Comparison of ENCODE assay signal across 8 cellular contexts in the genomic region with DNA sequence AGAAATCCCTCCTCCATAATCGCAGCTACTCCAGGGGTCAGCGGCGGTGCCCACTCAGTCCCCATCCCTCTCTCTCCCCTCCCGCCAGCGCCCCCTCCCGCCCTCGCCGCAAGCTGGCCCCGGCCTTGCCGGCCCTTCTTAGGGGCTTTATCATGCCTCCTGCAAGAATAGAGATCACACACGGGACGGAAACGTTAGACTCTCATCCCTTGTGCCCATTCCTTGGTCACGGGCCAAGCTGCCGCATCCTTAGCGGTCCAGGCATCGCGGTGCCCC. TPM values are rescaled to one million over a fixed set of nuclear protein-coding genes. Genes with fewer than 3 reads are reported as not detected.
A peak's percentile ranks its signal among the peaks of the same experiment; 100 is the strongest.
DNase-seq lines count a peak whose midpoint lies in the region; ATAC-seq, FAIRE-seq and TF ChIP-seq lines count a peak whose summit lies in the region.

No MANE protein-coding gene starts in this region.

- no peaks in the 10 kb centered on the region for H4K20me1 ChIP-seq in GM12878 (ENCODE audit: control insufficient read depth, insufficient read depth)

- CTCF ChIA-PET in GM12878 (lab: Yijun Ruan, JAX) = interaction anchor here (0.7 to 13.0 kb wide), 50 partner anchors 9 to 1141 kb away, joined by 3 to 257 read pairs (median 8); a partner anchor contains a TSS

- H3K36me3 Mint-ChIP-seq in CD4-positive, CD25-positive, alpha-beta regulatory T cell = peaks cover 15% of the 10 kb centered on the region
- peaks cover 9% of the 10 kb centered on the region for H3K36me3 Mint-ChIP-seq in memory B cell

- RAD21 ChIA-PET in GM12878 (lab: Charles Lee; ENCODE audit: unreplicated experiment) = interaction anchor here (0.7 to 5.1 kb wide), 25 partner anchors 8 to 653 kb away, joined by 3 to 66 read pairs (median 4); a partner anchor contains a TSS

- no peaks in the 10 kb centered on the region for H3K9me3 ChIP-seq in CD4-positive, CD25-positive, alpha-beta regulatory T cell (ENCODE audit: control insufficient read depth in 2 of 2, low read length in 2 of 2)
- no peaks in the 10 kb centered on the region for H3K9me3 ChIP-seq in GM12878 (replicated peaks; ENCODE audit: control insufficient read depth, insufficient read depth, low read length)

- H3K4me3 ChIP-seq in CD4-positive, CD25-positive, alpha-beta regulatory T cell (ENCODE audit: low read depth, low read length) = peak overlapping the region; percentile 26
- H3K4me3 ChIP-seq in GM12878 = peak overlapping the region; percentile 73

- no peak for TF ChIP-seq POLR2A in GM12878 (IDR thresholded peaks at IDR 0.05; ENCODE audit: low read depth, low read length)

- POLR2A ChIA-PET in GM12878 (lab: Charles Lee) = interaction anchor here (0.6 to 5.0 kb wide), 18 partner anchors 14 to 947 kb away, joined by 3 to 72 read pairs (median 6); a partner anchor contains a TSS

- SMC1A ChIA-PET in GM12878 (lab: Charles Lee; ENCODE audit: uncharacterized antibody, unreplicated experiment) = interaction anchor here (0.6 to 4.8 kb wide), 26 partner anchors 8 to 427 kb away, joined by 3 to 36 read pairs (median 6); a partner anchor contains a TSS

- H3K27ac ChIP-seq in CD4-positive, CD25-positive, alpha-beta regulatory T cell (ENCODE audit: insufficient read depth, low read length, poor library complexity, severe bottlenecking) = peak overlapping the region; percentile 94
- H3K27ac ChIP-seq in GM12878 (ENCODE audit: control insufficient read depth, insufficient read depth) = peak overlapping the region; percentile 85; the same call in 1 of the 2 replicates

- H3K4me1 ChIP-seq in CD4-positive, CD25-positive, alpha-beta regulatory T cell (ENCODE audit: control insufficient read depth, insufficient read depth, low read length, poor library complexity, severe bottlenecking) = peaks cover 34% of the 10 kb centered on the region
- H3K4me1 ChIP-seq in GM12878 (ENCODE audit: control insufficient read depth, insufficient read depth, low read length) = peaks cover 21% of the 10 kb centered on the region

- no peak for ATAC-seq in CD4-positive, CD25-positive, alpha-beta regulatory T cell (ENCODE audit: low read depth in 2 of 2)
- ATAC-seq in HG02938 (IDR thresholded peaks at IDR 0.05; ENCODE audit: unreplicated experiment) (peak; percentile 4), GM12878 (peak; percentile 3), memory B cell (ENCODE audit: low read depth) (no peak), HG03469 (IDR thresholded peaks at IDR 0.05; ENCODE audit: unreplicated experiment) (no peak)

- TF ChIP-seq EP300 in GM12878 (IDR thresholded peaks at IDR 0.05; ENCODE audit: borderline replicate concordance in 1 of 2, control insufficient read depth in 1 of 2, low read depth in 2 of 2, low read length in 2 of 2) = no peak

- H3K36me3 ChIP-seq in CD4-positive, CD25-positive, alpha-beta regulatory T cell (ENCODE audit: control insufficient read depth, insufficient read depth, low read length) = peaks cover 7% of the 10 kb centered on the region
- peaks cover 0 to under 1% of the 10 kb centered on the region in 2 experiments; a peak in 1 of 4 replicates for H3K36me3 ChIP-seq in GM12878 (ENCODE audit: control insufficient read depth in 2 of 2, insufficient read depth in 2 of 2, low read length in 1 of 2)

- H3K27me3 ChIP-seq in CD4-positive, CD25-positive, alpha-beta regulatory T cell (ENCODE audit: control insufficient read depth, insufficient read depth, low read length) = no peaks in the 10 kb centered on the region
- H3K27me3 ChIP-seq in GM12878 (replicated peaks in 1 of 2; ENCODE audit: control insufficient read depth in 2 of 2, insufficient read depth in 2 of 2, low read length in 1 of 2) = no peaks in the 10 kb centered on the region

- peak overlapping the region; percentile 69; the same call in 1 of the 2 replicates for H3K9ac ChIP-seq in GM12878 (ENCODE audit: control insufficient read depth, insufficient read depth, low read length)

- H3K27ac Mint-ChIP-seq in CD4-positive, CD25-positive, alpha-beta regulatory T cell = peak overlapping the region in 2 of 3 donors; percentile 99 to 100
- H3K27ac Mint-ChIP-seq in memory B cell = peak overlapping the region; percentile 95

- peaks cover 5 to 44% (median 33%) of the 10 kb centered on the region in 4 donors for H3K4me1 Mint-ChIP-seq in CD4-positive, CD25-positive, alpha-beta regulatory T cell
- H3K4me1 Mint-ChIP-seq in memory B cell = peaks cover 28% of the 10 kb centered on the region

- TF ChIP-seq RAD21 in GM12878 (IDR thresholded peaks at IDR 0.05; ENCODE audit: insufficient read depth, low read depth, low read length) = no peak

- BruUV-seq in GM12878 (replicated peaks; lab: Mats Ljungman, UMichigan) = no TSS peak

- H2AFZ ChIP-seq in GM12878 (ENCODE audit: control insufficient read depth, low read depth, low read length) = peak overlapping the region; percentile 78

- no peaks in the 10 kb centered on the region for H3K27me3 Mint-ChIP-seq in CD4-positive, CD25-positive, alpha-beta regulatory T cell
- H3K27me3 Mint-ChIP-seq in memory B cell = no peaks in the 10 kb centered on the region

- no peak for DNase-seq in CD4-positive, CD25-positive, alpha-beta regulatory T cell
- no peak for DNase-seq in GM12878 (ENCODE audit: low read depth, low spot score)
- no peak for DNase-seq in memory B cell (ENCODE audit: low spot score in 2 of 2)
- DNase-seq in GM03348 (ENCODE audit: low spot score) = no peak
- no peak for DNase-seq in GM19240 (ENCODE audit: insufficient read length, low spot score)
- DNase-seq in urothelium cell line (ENCODE audit: low spot score) = no peak

- FAIRE-seq in GM12878 (lab: Jason Lieb, UNC) (no peak), urothelium cell line (lab: Jason Lieb, UNC) (no peak)

- peak overlapping the region; percentile 99 for H3K4me2 ChIP-seq in GM12878 (ENCODE audit: control insufficient read depth, insufficient read depth)

- no peaks in the 10 kb centered on the region for H3K9me3 Mint-ChIP-seq in CD4-positive, CD25-positive, alpha-beta regulatory T cell
- H3K9me3 Mint-ChIP-seq in memory B cell = no peaks in the 10 kb centered on the region

- no peak for TF ChIP-seq CTCF in GM12878 (IDR thresholded peaks at IDR 0.05 in 2 of 3, conservative IDR thresholded peaks at IDR 0.05 in 1 of 3; ENCODE audit: control insufficient read depth in 2 of 3, extremely low read depth in 1 of 3, insufficient read depth in 1 of 3, low read depth in 3 of 3, low read length in 3 of 3)

- intact Hi-C loops in GM12878 (cut with micrococcal nuclease; ENCODE audit: unreplicated experiment) = loop anchor here (1.0 kb wide), 1 partner anchor 56 kb away; a partner anchor contains a TSS

- peak overlapping the region; percentile 97 to 99 (median 98) for H3K4me3 Mint-ChIP-seq in CD4-positive, CD25-positive, alpha-beta regulatory T cell
- peak overlapping the region; percentile 95 for H3K4me3 Mint-ChIP-seq in memory B cell

- under 1% methylated on average over 8 of the region's 18 CpGs for WGBS in GM12878 (ENCODE audit: insufficient coverage, insufficient replicate concordance, low lambda C conversion rate, missing lambda C conversion rate)

- H3K79me2 ChIP-seq in GM12878 (ENCODE audit: control insufficient read depth, insufficient read depth, low read length) = peaks cover 32% of the 10 kb centered on the region

- in situ Hi-C loops in GM12878 (cut with MboI) = no loop called here

RNA-seq across cellular contexts. Expression of a gene that starts 0.7 kb away (rescaled TPM):
- total RNA-seq in CD4-positive, CD25-positive, alpha-beta regulatory T cell = 46.4 TPM
- polyA plus RNA-seq in CD4-positive, CD25-positive, alpha-beta regulatory T cell = 100 to 1,000 TPM; 256 to 297 (median 268) TPM
- 6.5 and 7.3 TPM in 2 replicates for total RNA-seq in GM12878 (2013; cell fraction: nucleolus; rRNA removed)
- total RNA-seq in GM12878 (2014; rRNA removed) (73.1 and 82.0 TPM in 2 replicates), GM12878 (2014; rRNA removed; fragmentation: Illumina TruSeq; extraction: Trizol) (44.6 and 45.3 TPM in 2 replicates), GM12878 (2021) (56.1 and 58.0 TPM in 2 replicates)
- polyA plus RNA-seq in GM12878 (2011; ENCODE audit: low read depth) = 77.7 TPM
- polyA plus RNA-seq in GM12878 (2011; rRNA removed) (97.8 and 140 TPM in 2 replicates), GM12878 (2014; fragmentation: Illumina TruSeq; extraction: Trizol) (37.6 and 51.7 TPM in 2 replicates), GM12878 (2014; fragmentation: Nextera tagmentation; extraction: Ambion mirVana) (100 to 1,000 TPM; 323 to 361 TPM), GM12878 (2014; rRNA removed) (99.8 and 109 TPM in 2 replicates), GM12878 (2016; fragmentation: Nextera tagmentation; extraction: Ambion mirVana) (100 to 1,000 TPM; 181 to 187 TPM)
- polyA plus RNA-seq in GM12878 (2011; cell fraction: cytosol; rRNA removed) = 154 and 175 TPM in 2 replicates
- polyA plus RNA-seq in GM12878 (2011; cell fraction: nucleus; rRNA removed) = 44.1 and 56.7 TPM in 2 replicates
- 61.5 and 76.0 TPM in 2 replicates for polyA plus RNA-seq in GM12878 (2012)
- polyA minus RNA-seq in GM12878 (2011; rRNA and poly(A)+ RNA removed) = 34.3 and 45.1 TPM in 2 replicates
- 9.5 and 17.9 TPM in 2 replicates for polyA minus RNA-seq in GM12878 (2011; cell fraction: cytosol; rRNA and poly(A)+ RNA removed)
- polyA minus RNA-seq in GM12878 (2011; cell fraction: nucleus; rRNA and poly(A)+ RNA removed) = 9.9 and 23.6 TPM in 2 replicates

RNA-seq across cellular contexts. Expression of a gene that starts 7.5 kb away (rescaled TPM):
- not detected for total RNA-seq in CD4-positive, CD25-positive, alpha-beta regulatory T cell
- polyA plus RNA-seq in CD4-positive, CD25-positive, alpha-beta regulatory T cell = under 1 TPM in 1 of 4 donors, not detected in 3; 0.06 TPM
- total RNA-seq in GM12878 (2013; cell fraction: nucleolus; rRNA removed) = 0.76 and 1.9 TPM in 2 replicates
- total RNA-seq in GM12878 (2014; rRNA removed) (0.11 and 0.23 TPM in 2 replicates), GM12878 (2014; rRNA removed; fragmentation: Illumina TruSeq; extraction: Trizol) (0.05 and 0.22 TPM in 2 replicates), GM12878 (2021) (0.19 and 0.26 TPM in 2 replicates)
- 0.17 TPM for polyA plus RNA-seq in GM12878 (2011; ENCODE audit: low read depth)
- polyA plus RNA-seq in GM12878 (2011; rRNA removed) (0.23 and 0.61 TPM in 2 replicates), GM12878 (2014; fragmentation: Illumina TruSeq; extraction: Trizol) (0.13 and 0.49 TPM in 2 replicates), GM12878 (2014; fragmentation: Nextera tagmentation; extraction: Ambion mirVana) (under 1 TPM in 1 of 2 experiments, not detected in 1; 0.04 TPM), GM12878 (2014; rRNA removed) (0.27 and 0.63 TPM in 2 replicates), GM12878 (2016; fragmentation: Nextera tagmentation; extraction: Ambion mirVana) (under 1 TPM; 0.30 to 0.48 TPM)
- polyA plus RNA-seq in GM12878 (2011; cell fraction: cytosol; rRNA removed) = 0.24 and 0.52 TPM in 2 replicates
- polyA plus RNA-seq in GM12878 (2011; cell fraction: nucleus; rRNA removed) = 1.7 and 2.5 TPM in 2 replicates
- polyA plus RNA-seq in GM12878 (2012) = 0.29 and 0.30 TPM in 2 replicates
- polyA minus RNA-seq in GM12878 (2011; rRNA and poly(A)+ RNA removed) = 0.37 and 0.62 TPM in 2 replicates
- polyA minus RNA-seq in GM12878 (2011; cell fraction: cytosol; rRNA and poly(A)+ RNA removed) = not detected in 2 replicates
- polyA minus RNA-seq in GM12878 (2011; cell fraction: nucleus; rRNA and poly(A)+ RNA removed) = 0.60 and 1.4 TPM in 2 replicates

RNA-seq across cellular contexts. Expression of a gene that starts 26.2 kb away (rescaled TPM):
- total RNA-seq in CD4-positive, CD25-positive, alpha-beta regulatory T cell = 75.2 TPM
- 10 to 100 TPM; 12.0 to 22.3 (median 13.8) TPM for polyA plus RNA-seq in CD4-positive, CD25-positive, alpha-beta regulatory T cell
- total RNA-seq in GM12878 (2013; cell fraction: nucleolus; rRNA removed) = 61.2 and 62.7 TPM in 2 replicates
- total RNA-seq in GM12878 (2014; rRNA removed) (83.2 and 90.4 TPM in 2 replicates), GM12878 (2014; rRNA removed; fragmentation: Illumina TruSeq; extraction: Trizol) (46.6 and 51.7 TPM in 2 replicates), GM12878 (2021) (78.7 and 90.1 TPM in 2 replicates)
- polyA plus RNA-seq in GM12878 (2011; ENCODE audit: low read depth) = 36.1 TPM
- polyA plus RNA-seq in GM12878 (2011; rRNA removed) (38.7 and 67.2 TPM in 2 replicates), GM12878 (2014; fragmentation: Illumina TruSeq; extraction: Trizol) (92.4 and 96.2 TPM in 2 replicates), GM12878 (2014; fragmentation: Nextera tagmentation; extraction: Ambion mirVana) (1 to 10 TPM; 1.4 to 2.9 TPM), GM12878 (2014; rRNA removed) (66.1 and 97.4 TPM in 2 replicates), GM12878 (2016; fragmentation: Nextera tagmentation; extraction: Ambion mirVana) (10 to 100 TPM; 12.6 to 13.4 TPM)
- polyA plus RNA-seq in GM12878 (2011; cell fraction: cytosol; rRNA removed) = 62.2 and 64.3 TPM in 2 replicates
- 90.5 and 98.2 TPM in 2 replicates for polyA plus RNA-seq in GM12878 (2011; cell fraction: nucleus; rRNA removed)
- polyA plus RNA-seq in GM12878 (2012) = 38.5 and 44.3 TPM in 2 replicates
- polyA minus RNA-seq in GM12878 (2011; rRNA and poly(A)+ RNA removed) = 62.7 and 66.1 TPM in 2 replicates
- 36.5 and 40.9 TPM in 2 replicates for polyA minus RNA-seq in GM12878 (2011; cell fraction: cytosol; rRNA and poly(A)+ RNA removed)
- polyA minus RNA-seq in GM12878 (2011; cell fraction: nucleus; rRNA and poly(A)+ RNA removed) = 26.4 and 43.6 TPM in 2 replicates

RNA-seq across cellular contexts. Expression of a gene that starts 54.0 kb away (rescaled TPM):
- 2.1 TPM for total RNA-seq in CD4-positive, CD25-positive, alpha-beta regulatory T cell
- polyA plus RNA-seq in CD4-positive, CD25-positive, alpha-beta regulatory T cell = under 1 TPM in 3 of 4 donors, not detected in 1; 0.47 to 0.49 (median 0.49) TPM
- 0.27 and 2.0 TPM in 2 replicates for total RNA-seq in GM12878 (2013; cell fraction: nucleolus; rRNA removed)
- 0.05 and 0.28 TPM in 2 replicates for total RNA-seq in GM12878 (2014; rRNA removed)
- not detected in 2 replicates for total RNA-seq in GM12878 (2014; rRNA removed; fragmentation: Illumina TruSeq; extraction: Trizol)
- 0.13 and 0.26 TPM in 2 replicates for total RNA-seq in GM12878 (2021)
- polyA plus RNA-seq in GM12878 (2011; ENCODE audit: low read depth) = 0.22 TPM
- polyA plus RNA-seq in GM12878 (2011; rRNA removed) = 0.14 and 0.27 TPM in 2 replicates
- polyA plus RNA-seq in GM12878 (2011; cell fraction: cytosol; rRNA removed) = 0.18 and 0.22 TPM in 2 replicates
- 0.50 and 1.1 TPM in 2 replicates for polyA plus RNA-seq in GM12878 (2011; cell fraction: nucleus; rRNA removed)
- 0.42 and 0.83 TPM in 2 replicates for polyA plus RNA-seq in GM12878 (2012)
- polyA plus RNA-seq in GM12878 (2014; fragmentation: Illumina TruSeq; extraction: Trizol) = 0.08 and 0.09 TPM in 2 replicates
- under 1 TPM in 1 of 2 experiments, not detected in 1; 0.02 TPM for polyA plus RNA-seq in GM12878 (2014; fragmentation: Nextera tagmentation; extraction: Ambion mirVana)
- 0.01 and 0.15 TPM in 2 replicates for polyA plus RNA-seq in GM12878 (2014; rRNA removed)
- not detected for polyA plus RNA-seq in GM12878 (2016; fragmentation: Nextera tagmentation; extraction: Ambion mirVana)
- polyA minus RNA-seq in GM12878 (2011; rRNA and poly(A)+ RNA removed) = 0.05 and 0.22 TPM in 2 replicates
- polyA minus RNA-seq in GM12878 (2011; cell fraction: cytosol; rRNA and poly(A)+ RNA removed) = 0.42 TPM in 1 of 2 replicates, not detected in the other
- 0.36 TPM in 1 of 2 replicates, not detected in the other for polyA minus RNA-seq in GM12878 (2011; cell fraction: nucleus; rRNA and poly(A)+ RNA removed)

RNA-seq across cellular contexts. Expression of a gene that starts 55.8 kb away (rescaled TPM):
- total RNA-seq in CD4-positive, CD25-positive, alpha-beta regulatory T cell = 61.9 TPM
- 10 to 100 TPM; 45.4 to 59.6 (median 51.8) TPM for polyA plus RNA-seq in CD4-positive, CD25-positive, alpha-beta regulatory T cell
- total RNA-seq in GM12878 (2013; cell fraction: nucleolus; rRNA removed) = 74.0 and 78.3 TPM in 2 replicates
- total RNA-seq in GM12878 (2014; rRNA removed) = 29.8 and 33.7 TPM in 2 replicates
- 20.7 and 25.4 TPM in 2 replicates for total RNA-seq in GM12878 (2014; rRNA removed; fragmentation: Illumina TruSeq; extraction: Trizol)
- 29.8 and 33.8 TPM in 2 replicates for total RNA-seq in GM12878 (2021)
- 28.1 TPM for polyA plus RNA-seq in GM12878 (2011; ENCODE audit: low read depth)
- polyA plus RNA-seq in GM12878 (2011; rRNA removed) = 45.7 and 50.1 TPM in 2 replicates
- polyA plus RNA-seq in GM12878 (2011; cell fraction: cytosol; rRNA removed) = 36.7 and 48.3 TPM in 2 replicates
- 50.5 and 54.8 TPM in 2 replicates for polyA plus RNA-seq in GM12878 (2011; cell fraction: nucleus; rRNA removed)
- polyA plus RNA-seq in GM12878 (2012) = 21.7 and 27.5 TPM in 2 replicates
- polyA plus RNA-seq in GM12878 (2014; fragmentation: Illumina TruSeq; extraction: Trizol) = 26.5 and 36.3 TPM in 2 replicates
- 10 to 100 TPM in 1 of 2 experiments, 1 to 10 TPM in 1; 6.8 to 12.2 TPM for polyA plus RNA-seq in GM12878 (2014; fragmentation: Nextera tagmentation; extraction: Ambion mirVana)
- polyA plus RNA-seq in GM12878 (2014; rRNA removed) = 29.1 and 35.9 TPM in 2 replicates
- polyA plus RNA-seq in GM12878 (2016; fragmentation: Nextera tagmentation; extraction: Ambion mirVana) = 10 to 100 TPM; 43.8 to 44.4 TPM
- polyA minus RNA-seq in GM12878 (2011; rRNA and poly(A)+ RNA removed) = 63.1 and 77.6 TPM in 2 replicates
- 14.2 and 23.8 TPM in 2 replicates for polyA minus RNA-seq in GM12878 (2011; cell fraction: cytosol; rRNA and poly(A)+ RNA removed)
- polyA minus RNA-seq in GM12878 (2011; cell fraction: nucleus; rRNA and poly(A)+ RNA removed) = 23.0 and 31.8 TPM in 2 replicates

Comparison
In these comparisons a context has a peak if more than half of its experiments do, and no peak if none do; other contexts are left out.
1. ATAC-seq: peak in HG02938 (single experiment) and GM12878 (single experiment); none in CD4-positive, CD25-positive, alpha-beta regulatory T cell (0 of 2), memory B cell (single experiment) and HG03469 (single experiment).